8 cellular contexts compared by ENCODE assay signal in the genomic region with DNA sequence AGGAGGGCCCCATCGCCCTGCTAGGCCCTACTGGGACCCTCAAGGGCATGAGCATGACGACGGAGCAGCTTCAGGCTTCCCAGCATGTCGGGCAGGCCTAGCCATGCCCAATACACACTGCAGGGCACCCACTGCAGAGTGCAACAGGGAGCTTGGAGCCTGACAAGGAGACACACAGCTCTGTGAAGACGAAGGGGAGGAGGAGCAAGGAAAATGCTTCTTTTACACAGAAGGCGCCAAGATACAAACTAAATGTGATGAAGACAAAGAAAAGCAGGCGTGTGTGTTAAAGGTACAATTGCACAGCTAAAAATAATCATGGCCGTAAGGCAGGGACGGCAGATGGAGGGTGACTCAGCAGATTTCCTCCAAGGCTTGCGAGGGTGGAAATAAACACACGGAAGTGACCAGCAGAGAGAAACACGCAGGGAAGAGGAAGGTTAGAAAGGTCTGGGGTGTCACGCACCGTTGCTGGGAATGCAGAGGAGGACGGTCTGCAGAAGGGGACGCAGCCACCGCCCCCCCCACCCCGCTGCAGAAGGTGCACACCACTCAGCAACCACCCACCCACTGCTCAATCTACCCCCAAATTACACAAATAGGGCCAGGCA.
A peak's percentile ranks its signal among the peaks of the same experiment; 100 is the strongest.
DNase-seq lines count a peak whose midpoint lies in the region; ATAC-seq, FAIRE-seq and TF ChIP-seq lines count a peak whose summit lies in the region.

No MANE protein-coding gene starts in this region.

- H3K4me1 Mint-ChIP-seq in chondrocyte (ENCODE audit: low read depth) = peaks cover 86% of the 10 kb centered on the region

- H3K36me3 Mint-ChIP-seq in chondrocyte (ENCODE audit: low read depth) = peaks cover 2% of the 10 kb centered on the region

- whole genome bisulfite sequencing in HepG2 (ENCODE audit: low lambda C conversion rate) = 87% methylated on average over 18 of the region's 18 CpGs

- ATAC-seq in HepG2 = no peak
- ATAC-seq in GM18520 (IDR thresholded peaks at IDR 0.05; ENCODE audit: unreplicated experiment) = no peak

- DNase-seq in stimulated activated naive CD4-positive, alpha-beta T cell treated with Interleukin-2 at 50 U/mL for 16 hours (lab: John Stamatoyannopoulos, UW) = peak; percentile 14
- DNase-seq in stimulated activated naive CD4-positive, alpha-beta T cell (lab: John Stamatoyannopoulos, UW) = no peak
- DNase-seq in Peyer's patch (peak in 2 of 3 donors; percentile 56 to 80), chondrocyte (ENCODE audit: low spot score) (peak; percentile 39), HepG2 (ENCODE audit: low spot score) (no peak), superior temporal gyrus (ENCODE audit: extremely low spot score) (peak; percentile 82), NCI-H1092 (lab: John Stamatoyannopoulos, UW) (no peak)

- BruUV-seq in HepG2 (replicated peaks; lab: Mats Ljungman, UMichigan) = no TSS peak

- no peak overlapping the region for H3K9ac ChIP-seq in HepG2 (ENCODE audit: insufficient read depth, low read depth, low read length)

- TF ChIP-seq POLR2A in Peyer's patch (IDR thresholded peaks at IDR 0.05) (no peak), HepG2 (IDR thresholded peaks at IDR 0.05; ENCODE audit: insufficient read depth in 1 of 2, low read depth in 2 of 2, low read length in 2 of 2) (no peak)

- H3K27me3 Mint-ChIP-seq in chondrocyte (ENCODE audit: low read depth) = no peaks in the 10 kb centered on the region

- FAIRE-seq in HepG2 (lab: Jason Lieb, UNC) = peak; percentile 26

- peak overlapping the region; percentile 44 for H3K4me3 Mint-ChIP-seq in chondrocyte (ENCODE audit: unreplicated experiment)

- H2AFZ ChIP-seq in HepG2 (ENCODE audit: low read length) = no peak overlapping the region

- H3K9me3 Mint-ChIP-seq in chondrocyte (ENCODE audit: low read depth) = no peaks in the 10 kb centered on the region

- H3K79me2 ChIP-seq in HepG2 (ENCODE audit: insufficient read depth, low read length) = peaks cover 92% of the 10 kb centered on the region

- H3K27ac Mint-ChIP-seq in chondrocyte (ENCODE audit: unreplicated experiment) = peak overlapping the region; percentile 86

- no peak for TF ChIP-seq RAD21 in HepG2 (CRISPR knock-in tag; IDR thresholded peaks at IDR 0.05)

- no peak overlapping the region for H3K4me3 ChIP-seq in Peyer's patch
- H3K4me3 ChIP-seq in HepG2 (replicated peaks in 1 of 3; ENCODE audit: insufficient read depth in 1 of 3, low read depth in 2 of 3, low read length in 3 of 3) = no peak overlapping the region

- CTCF ChIA-PET in HepG2 (lab: Yijun Ruan, JAX; ENCODE audit: low intra/inter-chr PET ratio, low total read pairs) = no interaction called here

- H3K4me2 ChIP-seq in HepG2 (ENCODE audit: low read depth, low read length) = no peak overlapping the region

- no peaks in the 10 kb centered on the region for H3K9me3 ChIP-seq in Peyer's patch
- no peaks in the 10 kb centered on the region for H3K9me3 ChIP-seq in HepG2 (ENCODE audit: low read length)

- H3K4me1 ChIP-seq in Peyer's patch = peaks cover 7 to 52% (median 27%) of the 10 kb centered on the region in 4 donors
- H3K4me1 ChIP-seq in HepG2 (ENCODE audit: insufficient read depth, low read length) = peaks cover 89% of the 10 kb centered on the region

- H3K36me3 ChIP-seq in Peyer's patch (peaks cover 0 to 3% (median 0%) of the 10 kb centered on the region in 3 donors), HepG2 (replicated peaks in 1 of 2; ENCODE audit: control insufficient read depth in 1 of 2, insufficient read depth in 2 of 2, low read length in 2 of 2) (peaks cover 8 to 32% of the 10 kb centered on the region in 2 experiments)

- POLR2A ChIA-PET in HepG2 (lab: Yijun Ruan, JAX) = no interaction called here

- TF ChIP-seq EP300 in HepG2 (IDR thresholded peaks at IDR 0.05; ENCODE audit: low read depth in 2 of 2, low read length in 2 of 2) (no peak), HepG2 (CRISPR knock-in tag; IDR thresholded peaks at IDR 0.05; ENCODE audit: borderline replicate concordance) (no peak)

- no peak for TF ChIP-seq CTCF in Peyer's patch (IDR thresholded peaks at IDR 0.05)
- TF ChIP-seq CTCF in chondrocyte (IDR thresholded peaks at IDR 0.05) = no peak
- no peak for TF ChIP-seq CTCF in HepG2 (CRISPR knock-in tag; IDR thresholded peaks at IDR 0.05)

- in situ Hi-C loops in HepG2 (cut with HindIII; ENCODE audit: extremely low pct_ligation_motif_present, low pct_unique_long_range_greater_than_20kb) = loop anchor here (10.0 kb wide), 1 partner anchor 61 kb away; no protein-coding TSS in a partner anchor

- H3K27ac ChIP-seq in Peyer's patch = peak overlapping the region; percentile 13 to 69 (median 64)
- H3K27ac ChIP-seq in HepG2 (ENCODE audit: extremely low read length, insufficient read depth, low read length) = peak overlapping the region; percentile 56

- H3K27me3 ChIP-seq in Peyer's patch (no peaks in the 10 kb centered on the region), HepG2 (ENCODE audit: control insufficient read depth in 1 of 2, insufficient read depth in 2 of 2, low read length in 2 of 2) (no peaks in the 10 kb centered on the region)

- intact Hi-C loops in HepG2 (cut with micrococcal nuclease; ENCODE audit: unreplicated experiment) = no loop called here

- H4K20me1 ChIP-seq in HepG2 (ENCODE audit: insufficient read depth, low read length) = peaks cover 51% of the 10 kb centered on the region

TF ChIP-seq in HepG2, 621 proteins besides CTCF, POLR2A, EP300 and RAD21 (continues in another document):
- TF ChIP-seq NFE2L1 (CRISPR knock-in tag; IDR thresholded peaks at IDR 0.05; ENCODE audit: borderline replicate concordance) (peak; percentile 39; the same call in 1 of the 2 replicates), ZNF335 (CRISPR knock-in tag; IDR thresholded peaks at IDR 0.05) (0 out of 2 replicates have a peak, but pooled peaks have one; percentile 22), NFE2L2 (IDR thresholded peaks at IDR 0.05; ENCODE audit: low read length) (peak; percentile 98), SSRP1 (CRISPR knock-in tag; IDR thresholded peaks at IDR 0.05) (no peak), HCFC1 (IDR thresholded peaks at IDR 0.05; ENCODE audit: low read depth, low read length) (no peak), MAFK (conservative IDR thresholded peaks at IDR 0.05 in 1 of 2, IDR thresholded peaks at IDR 0.05 in 1 of 2; ENCODE audit: low read length in 2 of 2) (peak; percentile 83 to 92), RXRA (CRISPR knock-in tag; IDR thresholded peaks at IDR 0.05) (no peak), POLR2AphosphoS5 (IDR thresholded peaks at IDR 0.05; ENCODE audit: low read depth, low read length) (no peak), ZFP1 (CRISPR knock-in tag; IDR thresholded peaks at IDR 0.05) (no peak), NR2F2 (IDR thresholded peaks at IDR 0.05; ENCODE audit: borderline replicate concordance, low read depth) (no peak), ZBTB38 (CRISPR knock-in tag; IDR thresholded peaks at IDR 0.05) (peak; percentile 96)
- TF ChIP-seq, protein P1, sequence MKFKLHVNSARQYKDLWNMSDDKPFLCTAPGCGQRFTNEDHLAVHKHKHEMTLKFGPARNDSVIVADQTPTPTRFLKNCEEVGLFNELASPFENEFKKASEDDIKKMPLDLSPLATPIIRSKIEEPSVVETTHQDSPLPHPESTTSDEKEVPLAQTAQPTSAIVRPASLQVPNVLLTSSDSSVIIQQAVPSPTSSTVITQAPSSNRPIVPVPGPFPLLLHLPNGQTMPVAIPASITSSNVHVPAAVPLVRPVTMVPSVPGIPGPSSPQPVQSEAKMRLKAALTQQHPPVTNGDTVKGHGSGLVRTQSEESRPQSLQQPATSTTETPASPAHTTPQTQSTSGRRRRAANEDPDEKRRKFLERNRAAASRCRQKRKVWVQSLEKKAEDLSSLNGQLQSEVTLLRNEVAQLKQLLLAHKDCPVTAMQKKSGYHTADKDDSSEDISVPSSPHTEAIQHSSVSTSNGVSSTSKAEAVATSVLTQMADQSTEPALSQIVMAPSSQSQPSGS (CRISPR knock-in tag; IDR thresholded peaks at IDR 0.05) = no peak
- TF ChIP-seq, protein P2, sequence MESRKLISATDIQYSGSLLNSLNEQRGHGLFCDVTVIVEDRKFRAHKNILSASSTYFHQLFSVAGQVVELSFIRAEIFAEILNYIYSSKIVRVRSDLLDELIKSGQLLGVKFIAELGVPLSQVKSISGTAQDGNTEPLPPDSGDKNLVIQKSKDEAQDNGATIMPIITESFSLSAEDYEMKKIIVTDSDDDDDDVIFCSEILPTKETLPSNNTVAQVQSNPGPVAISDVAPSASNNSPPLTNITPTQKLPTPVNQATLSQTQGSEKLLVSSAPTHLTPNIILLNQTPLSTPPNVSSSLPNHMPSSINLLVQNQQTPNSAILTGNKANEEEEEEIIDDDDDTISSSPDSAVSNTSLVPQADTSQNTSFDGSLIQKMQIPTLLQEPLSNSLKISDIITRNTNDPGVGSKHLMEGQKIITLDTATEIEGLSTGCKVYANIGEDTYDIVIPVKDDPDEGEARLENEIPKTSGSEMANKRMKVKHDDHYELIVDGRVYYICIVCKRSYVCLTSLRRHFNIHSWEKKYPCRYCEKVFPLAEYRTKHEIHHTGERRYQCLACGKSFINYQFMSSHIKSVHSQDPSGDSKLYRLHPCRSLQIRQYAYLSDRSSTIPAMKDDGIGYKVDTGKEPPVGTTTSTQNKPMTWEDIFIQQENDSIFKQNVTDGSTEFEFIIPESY (CRISPR knock-in tag; IDR thresholded peaks at IDR 0.05) = peak; percentile 44; the same call in 1 of the 2 replicates
- TF ChIP-seq, protein P3, sequence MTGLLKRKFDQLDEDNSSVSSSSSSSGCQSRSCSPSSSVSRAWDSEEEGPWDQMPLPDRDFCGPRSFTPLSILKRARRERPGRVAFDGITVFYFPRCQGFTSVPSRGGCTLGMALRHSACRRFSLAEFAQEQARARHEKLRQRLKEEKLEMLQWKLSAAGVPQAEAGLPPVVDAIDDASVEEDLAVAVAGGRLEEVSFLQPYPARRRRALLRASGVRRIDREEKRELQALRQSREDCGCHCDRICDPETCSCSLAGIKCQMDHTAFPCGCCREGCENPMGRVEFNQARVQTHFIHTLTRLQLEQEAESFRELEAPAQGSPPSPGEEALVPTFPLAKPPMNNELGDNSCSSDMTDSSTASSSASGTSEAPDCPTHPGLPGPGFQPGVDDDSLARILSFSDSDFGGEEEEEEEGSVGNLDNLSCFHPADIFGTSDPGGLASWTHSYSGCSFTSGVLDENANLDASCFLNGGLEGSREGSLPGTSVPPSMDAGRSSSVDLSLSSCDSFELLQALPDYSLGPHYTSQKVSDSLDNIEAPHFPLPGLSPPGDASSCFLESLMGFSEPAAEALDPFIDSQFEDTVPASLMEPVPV (CRISPR knock-in tag; IDR thresholded peaks at IDR 0.05) = no peak
- TF ChIP-seq, protein P4, sequence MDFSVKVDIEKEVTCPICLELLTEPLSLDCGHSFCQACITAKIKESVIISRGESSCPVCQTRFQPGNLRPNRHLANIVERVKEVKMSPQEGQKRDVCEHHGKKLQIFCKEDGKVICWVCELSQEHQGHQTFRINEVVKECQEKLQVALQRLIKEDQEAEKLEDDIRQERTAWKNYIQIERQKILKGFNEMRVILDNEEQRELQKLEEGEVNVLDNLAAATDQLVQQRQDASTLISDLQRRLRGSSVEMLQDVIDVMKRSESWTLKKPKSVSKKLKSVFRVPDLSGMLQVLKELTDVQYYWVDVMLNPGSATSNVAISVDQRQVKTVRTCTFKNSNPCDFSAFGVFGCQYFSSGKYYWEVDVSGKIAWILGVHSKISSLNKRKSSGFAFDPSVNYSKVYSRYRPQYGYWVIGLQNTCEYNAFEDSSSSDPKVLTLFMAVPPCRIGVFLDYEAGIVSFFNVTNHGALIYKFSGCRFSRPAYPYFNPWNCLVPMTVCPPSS (IDR thresholded peaks at IDR 0.05) = no peak

Comparison
In these comparisons a context has a peak if more than half of its experiments do, and no peak if none do; other contexts are left out.
1. DNase-seq: peak in stimulated activated naive CD4-positive, alpha-beta T cell treated with Interleukin-2 at 50 U/mL for 16 hours (single experiment), Peyer's patch (2 of 3), chondrocyte (single experiment) and superior temporal gyrus (single experiment); none in stimulated activated naive CD4-positive, alpha-beta T cell (0 of 6), HepG2 (single experiment) and NCI-H1092 (single experiment).